ENCODE assay signal across 11 cellular contexts in the genomic region with DNA sequence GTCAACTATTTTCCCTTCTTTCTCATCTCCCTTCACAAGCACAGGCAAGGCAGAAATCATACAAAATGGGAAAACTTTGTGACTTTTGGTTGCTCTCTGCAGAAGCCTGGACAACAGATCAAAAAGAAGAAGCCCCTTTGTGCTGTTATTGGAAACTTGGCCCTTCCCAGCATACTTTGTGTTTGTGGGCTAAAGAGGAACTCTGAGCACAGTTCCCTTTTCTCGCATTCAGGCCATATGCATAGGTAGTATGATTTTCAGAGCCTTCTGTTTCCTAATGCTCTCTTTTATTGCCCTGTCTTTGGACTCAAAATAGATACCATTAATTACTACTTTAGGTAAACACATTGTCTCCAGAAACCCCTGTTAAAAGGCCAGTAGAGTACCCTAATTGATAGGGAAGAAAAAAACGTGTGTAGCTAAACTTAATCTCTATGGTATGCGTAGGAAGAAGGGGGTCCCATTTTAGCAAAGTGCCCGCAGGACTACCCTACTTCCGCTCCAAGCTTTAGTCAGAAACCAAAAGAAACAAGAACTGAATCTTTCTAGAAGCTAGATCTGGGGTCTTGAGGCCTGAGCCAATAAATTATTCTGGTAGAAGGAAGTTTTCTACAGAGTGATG. TPM values are rescaled to one million over a fixed set of nuclear protein-coding genes. Genes with fewer than 3 reads are reported as not detected.
DNase-seq lines count a peak whose midpoint lies in the region; ATAC-seq and TF ChIP-seq lines count a peak whose summit lies in the region.
"Had no signal": no experiment of that assay in that cellular context is flagged by ENCODE, and none has a peak within 500 bp of the region (broad histone marks: within the 10 kb centered on the region; RNA-seq: fewer than 3 reads in every experiment).

No MANE protein-coding gene starts in this region.

- H3K9me3 ChIP-seq in spleen = no peaks in the 10 kb centered on the region

- peaks cover 19 to 62% (median 38%) of the 10 kb centered on the region in 6 donors for H3K4me1 ChIP-seq in spleen

- no peaks in the 10 kb centered on the region for H3K36me3 ChIP-seq in spleen

- TF ChIP-seq CTCF in spleen (IDR thresholded peaks at IDR 0.05 in 8 of 11, conservative IDR thresholded peaks at IDR 0.05 in 3 of 11) = no peak

- H3K27me3 Mint-ChIP-seq in activated CD4-positive, alpha-beta memory T cell treated with anti-CD3 and anti-CD28 coated beads, Interleukin-2, amount 10 ng/mL, durations not matched to agents 7 days and 5 days = no peaks in the 10 kb centered on the region
- H3K27me3 Mint-ChIP-seq in activated CD4-positive, alpha-beta memory T cell treated with anti-CD3 and anti-CD28 coated beads for 36 hours = no peaks in the 10 kb centered on the region
- H3K27me3 Mint-ChIP-seq in activated CD8-positive, alpha-beta T cell treated with anti-CD3 and anti-CD28 coated beads, Interleukin-2, amount 10 ng/mL, durations not matched to agents 7 days and 5 days (ENCODE audit: low read depth) = no peaks in the 10 kb centered on the region

- peak overlapping the region; percentile 31 for H3K27ac Mint-ChIP-seq in activated CD4-positive, alpha-beta memory T cell treated with anti-CD3 and anti-CD28 coated beads, Interleukin-2, amount 10 ng/mL, durations not matched to agents 7 days and 5 days
- no peak overlapping the region for H3K27ac Mint-ChIP-seq in activated CD4-positive, alpha-beta memory T cell treated with anti-CD3 and anti-CD28 coated beads for 36 hours
- peak overlapping the region; percentile 89 for H3K27ac Mint-ChIP-seq in activated CD8-positive, alpha-beta T cell treated with anti-CD3 and anti-CD28 coated beads, Interleukin-2, amount 10 ng/mL, durations not matched to agents 7 days and 5 days
- H3K27ac Mint-ChIP-seq: endodermal cell had no signal

- no peak for TF ChIP-seq POLR2A in spleen (IDR thresholded peaks at IDR 0.05)

- no peaks in the 10 kb centered on the region for H3K27me3 ChIP-seq in spleen (replicated peaks in 1 of 7)

- intact Hi-C loops in activated CD4-positive, alpha-beta memory T cell treated with anti-CD3 and anti-CD28 coated beads for 36 hours (cut with micrococcal nuclease) = loop anchor here (10.0 kb wide), 1 partner anchor 711 kb away; no protein-coding TSS in a partner anchor
- intact Hi-C loops in spleen (cut with DNase I; ENCODE audit: low total_unique reads) = no loop called here

- no peaks in the 10 kb centered on the region for H3K9me3 Mint-ChIP-seq in activated CD4-positive, alpha-beta memory T cell treated with anti-CD3 and anti-CD28 coated beads, Interleukin-2, amount 10 ng/mL, durations not matched to agents 7 days and 5 days
- no peaks in the 10 kb centered on the region for H3K9me3 Mint-ChIP-seq in activated CD4-positive, alpha-beta memory T cell treated with anti-CD3 and anti-CD28 coated beads for 36 hours
- no peaks in the 10 kb centered on the region for H3K9me3 Mint-ChIP-seq in activated CD8-positive, alpha-beta T cell treated with anti-CD3 and anti-CD28 coated beads, Interleukin-2, amount 10 ng/mL, durations not matched to agents 7 days and 5 days (ENCODE audit: insufficient read depth)
- H3K9me3 Mint-ChIP-seq: activated naive CD4-positive, alpha-beta T cell treated with anti-CD3 and anti-CD28 coated beads for 36 hours had no signal

- peaks cover 26% of the 10 kb centered on the region for H3K36me3 Mint-ChIP-seq in activated CD4-positive, alpha-beta memory T cell treated with anti-CD3 and anti-CD28 coated beads, Interleukin-2, amount 10 ng/mL, durations not matched to agents 7 days and 5 days (ENCODE audit: low read depth)
- H3K36me3 Mint-ChIP-seq in activated CD4-positive, alpha-beta memory T cell treated with anti-CD3 and anti-CD28 coated beads for 36 hours = no peaks in the 10 kb centered on the region
- peaks cover 39% of the 10 kb centered on the region for H3K36me3 Mint-ChIP-seq in activated CD8-positive, alpha-beta T cell treated with anti-CD3 and anti-CD28 coated beads, Interleukin-2, amount 10 ng/mL, durations not matched to agents 7 days and 5 days (ENCODE audit: low read depth)

- no peak for DNase-seq in activated CD4-positive, alpha-beta memory T cell treated with anti-CD3 and anti-CD28 coated beads, Interleukin-2, amount 10 ng/mL, durations not matched to agents 7 days and 5 days
- no peak for DNase-seq in activated CD4-positive, alpha-beta memory T cell treated with anti-CD3 and anti-CD28 coated beads for 36 hours
- DNase-seq in activated CD8-positive, alpha-beta T cell treated with anti-CD3 and anti-CD28 coated beads, Interleukin-2, amount 10 ng/mL, durations not matched to agents 7 days and 5 days = no peak
- no peak for DNase-seq in spleen
- DNase-seq in NCI-H2171 (lab: John Stamatoyannopoulos, UW) = no peak
- DNase-seq: activated naive CD4-positive, alpha-beta T cell treated with anti-CD3 and anti-CD28 coated beads for 36 hours; endodermal cell; NCI-H2171 treated with DMSO at 0.1 percent for 48 hours had no signal

- peak overlapping the region; percentile 46 to 94 (median 86) for H3K27ac ChIP-seq in spleen

- CTCF ChIA-PET in activated CD4-positive, alpha-beta memory T cell treated with anti-CD3 and anti-CD28 coated beads, Interleukin-2, amount 10 ng/mL, durations not matched to agents 7 days and 5 days (lab: Charles Lee) = no interaction called here
- CTCF ChIA-PET in activated CD4-positive, alpha-beta memory T cell treated with anti-CD3 and anti-CD28 coated beads for 36 hours (lab: Charles Lee) = no interaction called here
- CTCF ChIA-PET in activated CD8-positive, alpha-beta T cell treated with anti-CD3 and anti-CD28 coated beads, Interleukin-2, amount 10 ng/mL, durations not matched to agents 7 days and 5 days (lab: Charles Lee) = interaction anchor here (1.1 kb wide), 1 partner anchor 11 kb away, joined by 3 read pairs; no protein-coding TSS in a partner anchor

- WGBS in spleen, 5 donors = 36 to 54% (median 40%) methylated on average over 5 of the region's 5 CpGs

- H3K4me1 Mint-ChIP-seq in activated CD4-positive, alpha-beta memory T cell treated with anti-CD3 and anti-CD28 coated beads, Interleukin-2, amount 10 ng/mL, durations not matched to agents 7 days and 5 days = peaks cover 74% of the 10 kb centered on the region
- H3K4me1 Mint-ChIP-seq in activated CD4-positive, alpha-beta memory T cell treated with anti-CD3 and anti-CD28 coated beads for 36 hours (ENCODE audit: low read depth) = peaks cover 51% of the 10 kb centered on the region
- H3K4me1 Mint-ChIP-seq in activated CD8-positive, alpha-beta T cell treated with anti-CD3 and anti-CD28 coated beads, Interleukin-2, amount 10 ng/mL, durations not matched to agents 7 days and 5 days (ENCODE audit: low read depth) = peaks cover 75% of the 10 kb centered on the region
- H3K4me1 Mint-ChIP-seq: endodermal cell had no signal

- no peak overlapping the region for H3K4me3 Mint-ChIP-seq in activated CD4-positive, alpha-beta memory T cell treated with anti-CD3 and anti-CD28 coated beads, Interleukin-2, amount 10 ng/mL, durations not matched to agents 7 days and 5 days
- H3K4me3 Mint-ChIP-seq in activated CD4-positive, alpha-beta memory T cell treated with anti-CD3 and anti-CD28 coated beads for 36 hours = no peak overlapping the region
- no peak overlapping the region for H3K4me3 Mint-ChIP-seq in activated CD8-positive, alpha-beta T cell treated with anti-CD3 and anti-CD28 coated beads, Interleukin-2, amount 10 ng/mL, durations not matched to agents 7 days and 5 days
- H3K4me3 Mint-ChIP-seq: activated naive CD4-positive, alpha-beta T cell treated with anti-CD3 and anti-CD28 coated beads for 36 hours; endodermal cell had no signal

- ATAC-seq in HG03575 (IDR thresholded peaks at IDR 0.05; ENCODE audit: extremely low read depth, insufficient number of reproducible peaks, low FRiP score, unreplicated experiment) (peak; percentile 21), GM18861 (IDR thresholded peaks at IDR 0.05; ENCODE audit: unreplicated experiment) (no peak), GM21447 (IDR thresholded peaks at IDR 0.05; ENCODE audit: unreplicated experiment) (no peak)
- ATAC-seq in activated CD8-positive, alpha-beta T cell treated with anti-CD3 and anti-CD28 coated beads, Interleukin-2, amount 10 ng/mL, durations not matched to agents 7 days and 5 days = no peak

- H3K4me3 ChIP-seq in spleen = peak overlapping the region in 1 of 8 donors; percentile 70

- POLR2A ChIA-PET in activated CD4-positive, alpha-beta memory T cell treated with anti-CD3 and anti-CD28 coated beads, Interleukin-2, amount 10 ng/mL, durations not matched to agents 7 days and 5 days (lab: Charles Lee) = interaction anchor here (0.6 kb wide), 1 partner anchor 88 kb away, joined by 3 read pairs; no protein-coding TSS in a partner anchor
- POLR2A ChIA-PET in activated CD4-positive, alpha-beta memory T cell treated with anti-CD3 and anti-CD28 coated beads for 36 hours (lab: Charles Lee) = no interaction called here
- POLR2A ChIA-PET in activated CD8-positive, alpha-beta T cell treated with anti-CD3 and anti-CD28 coated beads, Interleukin-2, amount 10 ng/mL, durations not matched to agents 7 days and 5 days (lab: Charles Lee) = no interaction called here

RNA-seq across cellular contexts. Expression of gene VSIG4, which starts 26.6 kb away (rescaled TPM):
- not detected for total RNA-seq in activated CD4-positive, alpha-beta memory T cell treated with anti-CD3 and anti-CD28 coated beads, Interleukin-2, amount 10 ng/mL, durations not matched to agents 7 days and 5 days
- total RNA-seq in activated CD4-positive, alpha-beta memory T cell treated with anti-CD3 and anti-CD28 coated beads for 36 hours = not detected
- not detected for total RNA-seq in activated CD8-positive, alpha-beta T cell treated with anti-CD3 and anti-CD28 coated beads, Interleukin-2, amount 10 ng/mL, durations not matched to agents 7 days and 5 days
- 100 to 1,000 TPM in 2 of 7 donors, 10 to 100 TPM in 4, 1 to 10 TPM in 1; 6.3 to 255 (median 84.1) TPM for total RNA-seq in spleen
- polyA plus RNA-seq in spleen = 10 to 100 TPM; 21.6 to 34.6 (median 22.1) TPM
- total RNA-seq: activated naive CD4-positive, alpha-beta T cell treated with anti-CD3 and anti-CD28 coated beads for 36 hours; endodermal cell had no signal

Comparison
In these comparisons a context has a peak if more than half of its experiments do, and no peak if none do; other contexts are left out.
1. RNA of gene VSIG4, which starts 26.6 kb away (total RNA-seq): 6.3 to 255 TPM in spleen; not detected in activated CD4-positive, alpha-beta memory T cell treated with anti-CD3 and anti-CD28 coated beads, Interleukin-2, amount 10 ng/mL, durations not matched to agents 7 days and 5 days, not detected in activated CD4-positive, alpha-beta memory T cell treated with anti-CD3 and anti-CD28 coated beads for 36 hours and not detected in activated CD8-positive, alpha-beta T cell treated with anti-CD3 and anti-CD28 coated beads, Interleukin-2, amount 10 ng/mL, durations not matched to agents 7 days and 5 days; every median in the first group is over 4 times any median in the second.